In the genomic region with DNA sequence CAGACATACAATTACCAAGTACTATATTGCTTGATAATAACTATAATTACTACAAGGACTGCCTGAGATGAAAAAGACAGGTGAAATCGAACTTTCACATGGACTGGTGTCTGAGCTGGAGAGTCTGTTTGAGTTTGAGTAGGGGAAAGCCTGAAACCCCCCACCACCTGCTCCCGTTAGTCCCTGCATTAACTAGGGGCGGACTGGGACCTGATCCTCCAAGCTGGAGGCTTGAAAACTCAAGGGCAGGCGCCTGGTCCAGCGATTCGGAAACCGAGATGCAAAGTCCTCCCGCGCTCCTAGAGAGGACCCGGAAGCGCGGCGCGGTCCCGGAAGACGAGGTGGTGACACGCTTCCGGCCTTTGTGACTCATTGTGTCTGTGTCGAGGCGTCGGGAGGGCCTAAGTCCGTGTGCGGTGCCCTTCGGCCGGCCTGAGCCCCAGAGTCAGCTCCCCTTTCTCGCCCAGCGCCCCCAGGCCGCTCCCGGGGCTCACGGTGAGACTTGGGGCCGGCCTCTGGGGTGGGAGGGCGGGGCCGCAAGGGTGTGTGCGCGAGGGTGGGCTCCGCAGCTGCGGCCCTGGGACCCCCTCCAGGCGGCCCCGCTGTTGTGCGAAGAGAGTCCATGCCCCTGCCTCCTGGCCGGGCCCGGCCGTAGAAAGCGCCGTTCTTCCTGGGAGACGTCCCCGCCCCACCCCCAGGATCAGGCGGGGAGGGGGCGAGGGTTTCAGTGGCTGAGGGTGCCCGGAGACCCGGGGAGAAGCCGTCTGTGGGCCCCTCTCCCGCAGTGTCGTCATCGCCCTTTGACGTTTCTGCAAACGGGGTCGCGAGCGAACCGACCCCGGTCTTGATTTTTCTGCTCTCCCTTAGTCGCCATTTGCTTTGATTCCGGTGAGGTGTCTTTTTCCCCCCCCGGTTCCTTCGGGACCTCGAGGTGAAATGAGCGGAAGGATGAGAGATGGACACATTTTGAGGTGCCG, we compare ENCODE assay signal across 1 cellular context.
TF ChIP-seq lines count a peak whose summit lies in the region.

A gene (plus strand): TSS at position 365 of the 977 bp plus-strand sequence. CDS start 7,911 bp downstream, outside the sequence.

TF ChIP-seq in IMR-90, 13 proteins besides CTCF, POLR2A, EP300 and RAD21 (continued from another document):
- TF ChIP-seq, protein P1, sequence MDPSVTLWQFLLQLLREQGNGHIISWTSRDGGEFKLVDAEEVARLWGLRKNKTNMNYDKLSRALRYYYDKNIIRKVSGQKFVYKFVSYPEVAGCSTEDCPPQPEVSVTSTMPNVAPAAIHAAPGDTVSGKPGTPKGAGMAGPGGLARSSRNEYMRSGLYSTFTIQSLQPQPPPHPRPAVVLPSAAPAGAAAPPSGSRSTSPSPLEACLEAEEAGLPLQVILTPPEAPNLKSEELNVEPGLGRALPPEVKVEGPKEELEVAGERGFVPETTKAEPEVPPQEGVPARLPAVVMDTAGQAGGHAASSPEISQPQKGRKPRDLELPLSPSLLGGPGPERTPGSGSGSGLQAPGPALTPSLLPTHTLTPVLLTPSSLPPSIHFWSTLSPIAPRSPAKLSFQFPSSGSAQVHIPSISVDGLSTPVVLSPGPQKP (IDR thresholded peaks at IDR 0.05; ENCODE audit: borderline replicate concordance, low read depth, low read length) = peak; percentile 42; the same call in 1 of the 2 replicates
- TF ChIP-seq NFE2L2 (IDR thresholded peaks at IDR 0.05; ENCODE audit: low read depth, low read length) = no peak
- TF ChIP-seq MAZ (IDR thresholded peaks at IDR 0.05; ENCODE audit: borderline replicate concordance, low read depth, low read length) = peak; percentile 23; the same call in 1 of the 2 replicates
